In genomic region chrX:40084471-40084870, GRCh38 we compare ENCODE assay signal across 11 cellular contexts. TPM values are rescaled to one million over a fixed set of nuclear protein-coding genes. Genes with fewer than 3 reads are reported as not detected.
A peak's percentile ranks its signal among the peaks of the same experiment; 100 is the strongest.
DNase-seq lines count a peak whose midpoint lies in the region; ATAC-seq and TF ChIP-seq lines count a peak whose summit lies in the region.
"Had no signal": no experiment of that assay in that cellular context is flagged by ENCODE, and none has a peak within 500 bp of the region (broad histone marks: within the 10 kb centered on the region; RNA-seq: fewer than 3 reads in every experiment).

No MANE protein-coding gene starts in this region.

- peaks cover 35% of the 10 kb centered on the region for H3K4me1 ChIP-seq in PC-3 (ENCODE audit: insufficient read depth, low read length)
- H3K4me1 ChIP-seq in effector memory CD4-positive, alpha-beta T cell (ENCODE audit: control insufficient read depth, insufficient read depth, low read length, poor library complexity, severe bottlenecking), result peaks cover 17% of the 10 kb centered on the region

- intact Hi-C loops in PC-3 (cut with micrococcal nuclease), result no loop called here
- intact Hi-C loops in left ventricle myocardium superior (cut with micrococcal nuclease), result no loop called here

- H3K4me2 ChIP-seq in PC-3 (ENCODE audit: low read length), result peak overlapping the region; percentile 100

- H3K36me3 ChIP-seq in PC-3 (ENCODE audit: low read depth, low read length), result no peaks in the 10 kb centered on the region
- no peaks in the 10 kb centered on the region for H3K36me3 ChIP-seq in effector memory CD4-positive, alpha-beta T cell (ENCODE audit: control insufficient read depth, insufficient read depth, low read length)
- H3K36me3 ChIP-seq: transverse colon had no signal

- DNase-seq in T-helper 1 cell (no peak), PC-3 (no peak), retina (peak; percentile 9), left ventricle myocardium superior (no peak)
- no peak for DNase-seq in effector memory CD4-positive, alpha-beta T cell
- DNase-seq: NCI-H2081; stimulated activated CD4-positive, alpha-beta T cell treated with anti-CD3 and anti-CD28 coated beads, Interleukin-4, amount 100 ng/mL, for 1 hour; transverse colon had no signal

- CTCF ChIA-PET in PC-3 (lab: Charles Lee), result interaction anchor here (0.5 to 0.6 kb wide), 2 partner anchors 12 to 66 kb away, joined by 3 to 7 read pairs; no protein-coding TSS in a partner anchor

- H3K79me2 ChIP-seq in PC-3 (ENCODE audit: low read length), result peaks cover 94% of the 10 kb centered on the region

- H3K9me3 ChIP-seq in PC-3 (ENCODE audit: low read length), result no peaks in the 10 kb centered on the region
- no peaks in the 10 kb centered on the region for H3K9me3 ChIP-seq in effector memory CD4-positive, alpha-beta T cell (ENCODE audit: control insufficient read depth, low read length)
- H3K9me3 ChIP-seq: transverse colon had no signal

- no peaks in the 10 kb centered on the region for H3F3A ChIP-seq in PC-3 (ENCODE audit: low read length, unreplicated experiment)

- H3K9ac ChIP-seq in PC-3 (ENCODE audit: low read length), result peak overlapping the region; percentile 56; the same call in 1 of the 2 replicates

- no peak overlapping the region for H2AFZ ChIP-seq in PC-3 (ENCODE audit: low read length)

- H3K36me3 Mint-ChIP-seq in T-helper 1 cell treated with Interleukin-12 subunit alpha and Interleukin-12 subunit beta and Interleukin-4 antibody, amounts not matched to agents 30 μg/mL and 1 μg/mL, for 36 hours (ENCODE audit: low read depth), result peaks cover 6% of the 10 kb centered on the region

- no peaks in the 10 kb centered on the region for H3K27me3 Mint-ChIP-seq in T-helper 1 cell treated with Interleukin-12 subunit alpha and Interleukin-12 subunit beta and Interleukin-4 antibody, amounts not matched to agents 30 μg/mL and 1 μg/mL, for 36 hours (ENCODE audit: low read depth)

- no peaks in the 10 kb centered on the region for H3K9me2 ChIP-seq in PC-3 (replicated peaks; ENCODE audit: low read length)

- H3K4me1 Mint-ChIP-seq in T-helper 1 cell treated with Interleukin-12 subunit alpha and Interleukin-12 subunit beta and Interleukin-4 antibody, amounts not matched to agents 30 μg/mL and 1 μg/mL, for 36 hours (ENCODE audit: low read depth), result peaks cover 40% of the 10 kb centered on the region

- H3K4me3 ChIP-seq in PC-3 (ENCODE audit: low read length), result peak overlapping the region; percentile 74
- H3K4me3 ChIP-seq in effector memory CD4-positive, alpha-beta T cell (ENCODE audit: insufficient read depth, low read depth, low read length, poor library complexity, severe bottlenecking), result peak overlapping the region; percentile 24

- H3K27ac ChIP-seq in PC-3 (ENCODE audit: low read length), result peak overlapping the region; percentile 67
- no peak overlapping the region for H3K27ac ChIP-seq in effector memory CD4-positive, alpha-beta T cell (ENCODE audit: insufficient read depth, low read length, poor library complexity, severe bottlenecking)

- no peaks in the 10 kb centered on the region for H3K9me3 Mint-ChIP-seq in T-helper 1 cell treated with Interleukin-12 subunit alpha and Interleukin-12 subunit beta and Interleukin-4 antibody, amounts not matched to agents 30 μg/mL and 1 μg/mL, for 36 hours

- H3K27ac Mint-ChIP-seq in T-helper 1 cell treated with Interleukin-12 subunit alpha and Interleukin-12 subunit beta and Interleukin-4 antibody, amounts not matched to agents 30 μg/mL and 1 μg/mL, for 36 hours, result no peak overlapping the region

- H3K27me3 ChIP-seq in PC-3 (ENCODE audit: low read length), result no peaks in the 10 kb centered on the region
- H3K27me3 ChIP-seq in effector memory CD4-positive, alpha-beta T cell (replicated peaks; ENCODE audit: control insufficient read depth, insufficient read depth, low read length, poor library complexity, severe bottlenecking), result no peaks in the 10 kb centered on the region
- H3K27me3 ChIP-seq: transverse colon had no signal

- no peak; the same call in 1 of the 2 replicates for ATAC-seq in PC-3
- no peak for ATAC-seq in HG02759 (IDR thresholded peaks at IDR 0.05; ENCODE audit: unreplicated experiment)
- no peak for ATAC-seq in left ventricle myocardium superior
- no peak for ATAC-seq in HG02981 (IDR thresholded peaks at IDR 0.05; ENCODE audit: unreplicated experiment)

- H4K20me1 ChIP-seq in PC-3 (ENCODE audit: low read length), result peaks cover 13% of the 10 kb centered on the region; the same call in 1 of the 2 replicates

- POLR2A ChIA-PET in PC-3 (lab: Charles Lee; ENCODE audit: unreplicated experiment), result interaction anchor here (0.6 kb wide), 1 partner anchor 17 kb away, joined by 7 read pairs; no protein-coding TSS in a partner anchor

- H3K4me3 Mint-ChIP-seq in T-helper 1 cell treated with Interleukin-12 subunit alpha and Interleukin-12 subunit beta and Interleukin-4 antibody, amounts not matched to agents 30 μg/mL and 1 μg/mL, for 36 hours, result peak overlapping the region; percentile 68

- no peak for TF ChIP-seq CTCF in PC-3 (conservative IDR thresholded peaks at IDR 0.05; ENCODE audit: low read depth, low read length)

- BruUV-seq in PC-3 (replicated peaks; lab: Mats Ljungman, UMichigan), result no TSS peak

RNA-seq across cellular contexts. Expression of gene BCOR, which starts 13.3 kb away (rescaled TPM):
- total RNA-seq in PC-3 (2014; rRNA removed), result 21.8 and 41.9 TPM in 2 replicates
- 16.4 TPM for total RNA-seq in left ventricle myocardium superior
